Comparison of ENCODE assay signal across 13 cellular contexts in genomic region chr1:217322834-217323233, GRCh38.
DNase-seq lines count a peak whose midpoint lies in the region; ATAC-seq lines count a peak whose summit lies in the region.
"Had no signal": no experiment of that assay in that cellular context is flagged by ENCODE, and none has a peak within 500 bp of the region (broad histone marks: within the 10 kb centered on the region; RNA-seq: fewer than 3 reads in every experiment).

No MANE protein-coding gene starts in this region.

- no peak overlapping the region for H3K4me2 ChIP-seq in mesendoderm (ENCODE audit: low read length)

- H3K79me1 ChIP-seq in mesendoderm (ENCODE audit: low read length), result no peaks in the 10 kb centered on the region

- H2AK5ac ChIP-seq in mesendoderm (ENCODE audit: low read length), result no peak overlapping the region

- no peak overlapping the region for H3K4ac ChIP-seq in mesendoderm (ENCODE audit: low read depth, low read length)

- no peak overlapping the region for H3K9ac ChIP-seq in mesendoderm (ENCODE audit: low read length)

- no peak overlapping the region for H3K4me3 ChIP-seq in mesendoderm (ENCODE audit: low read length)

- no peaks in the 10 kb centered on the region for H3K4me1 ChIP-seq in mesendoderm (ENCODE audit: control insufficient read depth, low read depth, low read length)

- DNase-seq in SKM-1 (lab: John Stamatoyannopoulos, UW; ENCODE audit: unreplicated experiment), result peak; percentile 30
- no peak for DNase-seq in A172 (ENCODE audit: low spot score)
- no peak for DNase-seq in activated T-cell treated with anti-CD3 and anti-CD28 coated beads for 4 hours
- no peak for DNase-seq in mesendoderm
- no peak for DNase-seq in cerebellum (ENCODE audit: low spot score)
- DNase-seq: activated CD4-positive, alpha-beta T cell treated with anti-CD3 and anti-CD28 coated beads for 4 hours; activated naive CD8-positive, alpha-beta T cell treated with anti-CD3 and anti-CD28 coated beads for 36 hours; COR-L47; NCI-H1092 treated with DMSO at 0.1 percent for 48 hours; stimulated activated CD4-positive, alpha-beta T cell treated with anti-CD3 and anti-CD28 coated beads, Interleukin-15, amount 100 ng/mL, for 24 hours had no signal

- H3K79me2 ChIP-seq in mesendoderm (ENCODE audit: control insufficient read depth, insufficient read depth, low read length), result no peaks in the 10 kb centered on the region

- no peak overlapping the region for H2BK15ac ChIP-seq in mesendoderm (replicated peaks; ENCODE audit: low read depth)

- no peak overlapping the region for H3K23ac ChIP-seq in mesendoderm (ENCODE audit: low read length)

- no peak overlapping the region for H3K18ac ChIP-seq in mesendoderm (ENCODE audit: low read length)

- no peaks in the 10 kb centered on the region for H3K27me3 ChIP-seq in mesendoderm (ENCODE audit: insufficient read depth, low read length, poor library complexity)

- no peak overlapping the region for H2BK5ac ChIP-seq in mesendoderm (ENCODE audit: low read length)

- H2BK120ac ChIP-seq in mesendoderm (ENCODE audit: low read depth, low read length), result no peak overlapping the region

- H4K5ac ChIP-seq in mesendoderm (ENCODE audit: low read length), result no peak overlapping the region

- no peaks in the 10 kb centered on the region for H3K36me3 ChIP-seq in mesendoderm (ENCODE audit: control insufficient read depth, insufficient read depth, low read length)

- no CpG with 5 or more reads among the region's 2 CpGs for WGBS in mesendoderm (ENCODE audit: extremely low coverage, insufficient coverage, low lambda C conversion rate)

- H3K27ac ChIP-seq in mesendoderm (ENCODE audit: low read depth, low read length), result no peak overlapping the region

- ATAC-seq in GM18873 (IDR thresholded peaks at IDR 0.05; ENCODE audit: low FRiP score, unreplicated experiment) (peak; percentile 99), GM21723 (IDR thresholded peaks at IDR 0.05; ENCODE audit: unreplicated experiment) (peak; percentile 100), HG03175 (IDR thresholded peaks at IDR 0.05; ENCODE audit: unreplicated experiment) (peak; percentile 100)

- H4K8ac ChIP-seq in mesendoderm (ENCODE audit: low read depth, low read length), result no peak overlapping the region

- H3K56ac ChIP-seq in mesendoderm (ENCODE audit: low read length), result no peak overlapping the region
